14 cellular contexts compared by ENCODE assay signal in the genomic region with DNA sequence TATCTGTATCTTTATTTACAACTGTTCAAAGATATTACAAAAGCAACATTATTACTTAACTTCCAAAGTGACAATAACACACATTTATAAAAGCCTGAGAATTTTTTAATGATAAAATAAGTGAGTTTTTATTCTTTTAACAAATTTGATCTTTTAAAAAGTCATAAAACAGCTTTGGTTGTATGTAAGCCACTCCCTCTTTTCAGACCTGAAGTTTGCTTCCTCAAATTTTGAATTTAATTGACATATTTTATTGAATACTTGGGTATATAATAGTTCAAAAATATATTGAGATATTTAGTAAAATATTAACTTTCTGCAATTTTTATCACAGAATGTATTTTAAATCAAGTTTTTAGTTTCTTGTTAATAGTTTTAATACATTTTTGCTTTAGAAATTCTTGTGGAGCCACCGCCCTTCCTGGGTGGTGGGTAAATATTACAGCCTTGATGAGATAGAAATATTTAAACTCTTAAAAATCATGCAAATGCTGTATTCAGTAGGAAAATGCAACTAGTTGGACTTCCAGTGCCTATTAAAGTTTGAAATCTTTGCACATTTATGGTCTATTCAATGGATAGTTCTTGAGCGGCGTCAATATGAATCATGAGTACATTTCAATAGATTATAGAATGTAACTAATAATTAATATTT. TPM values are rescaled to one million over a fixed set of nuclear protein-coding genes. Genes with fewer than 3 reads are reported as not detected.
DNase-seq lines count a peak whose midpoint lies in the region; ATAC-seq, FAIRE-seq and TF ChIP-seq lines count a peak whose summit lies in the region.
"Had no signal": no experiment of that assay in that cellular context is flagged by ENCODE, and none has a peak within 500 bp of the region (broad histone marks: within the 10 kb centered on the region; RNA-seq: fewer than 3 reads in every experiment).

No MANE protein-coding gene starts in this region.

- no peak for ATAC-seq in heart right ventricle
- ATAC-seq in Right ventricle myocardium inferior = no peak
- ATAC-seq in GM18909 (IDR thresholded peaks at IDR 0.05; ENCODE audit: poor library complexity, unreplicated experiment) = no peak
- ATAC-seq: PC-3 had no signal

- TF ChIP-seq CTCF in heart right ventricle (IDR thresholded peaks at IDR 0.05) (no peak), SU-DHL-6 (IDR thresholded peaks at IDR 0.05; ENCODE audit: insufficient read depth, low read length, poor library complexity, severe bottlenecking) (no peak), tibial nerve (IDR thresholded peaks at IDR 0.05) (no peak), adrenal gland (IDR thresholded peaks at IDR 0.05) (no peak), testis (IDR thresholded peaks at IDR 0.05) (no peak)

- H3K36me3 ChIP-seq in heart right ventricle (peaks cover 0 to 14% (median 0%) of the 10 kb centered on the region in 9 donors), SU-DHL-6 (ENCODE audit: low read length) (peaks cover 42% of the 10 kb centered on the region), tibial nerve (no peaks in the 10 kb centered on the region), adrenal gland (replicated peaks in 1 of 2) (no peaks in the 10 kb centered on the region), testis (ENCODE audit: low read depth, missing control alignments) (no peaks in the 10 kb centered on the region)

- no peak overlapping the region for H2AFZ ChIP-seq in SU-DHL-6 (ENCODE audit: low read depth, low read length, severe bottlenecking)

- H3K9me3 ChIP-seq in heart right ventricle (no peaks in the 10 kb centered on the region), SU-DHL-6 (ENCODE audit: insufficient read depth, low read length) (no peaks in the 10 kb centered on the region), tibial nerve (no peaks in the 10 kb centered on the region), adrenal gland (replicated peaks in 1 of 3) (no peaks in the 10 kb centered on the region), testis (no peaks in the 10 kb centered on the region)

- H3F3A ChIP-seq in SU-DHL-6 (ENCODE audit: insufficient read depth) = peaks cover 69% of the 10 kb centered on the region

- H3K4me1 ChIP-seq in heart right ventricle (peaks cover 0 to 42% (median 0%) of the 10 kb centered on the region in 9 donors), tibial nerve (peaks cover 0 to 3% (median 0%) of the 10 kb centered on the region in 4 donors), adrenal gland (replicated peaks in 1 of 2) (no peaks in the 10 kb centered on the region), testis (peaks cover 4% of the 10 kb centered on the region)

- intact Hi-C loops in heart right ventricle (cut with DNase I) (no loop called here), Right ventricle myocardium inferior (cut with DNase I) (no loop called here), adrenal gland (cut with DNase I) (no loop called here), testis (cut with DNase I; ENCODE audit: low total_unique reads) (no loop called here)

- FAIRE-seq in frontal cortex (lab: Jason Lieb, UNC) = peak; percentile 79
- FAIRE-seq: bronchial epithelial cell had no signal

- TF ChIP-seq POLR2A in tibial nerve (IDR thresholded peaks at IDR 0.05) (no peak), adrenal gland (IDR thresholded peaks at IDR 0.05) (no peak), testis (IDR thresholded peaks at IDR 0.05) (no peak)

- H4K20me1 ChIP-seq in SU-DHL-6 (ENCODE audit: low read depth, low read length) = no peaks in the 10 kb centered on the region

- WGBS in heart right ventricle, 2 donors = 89 to 94% methylated on average over 3 of the region's 3 CpGs
- WGBS in tibial nerve, 2 donors = 86 to 92% methylated on average over 3 of the region's 3 CpGs
- WGBS in adrenal gland, 4 donors = 77 to 80% (median 80%) methylated on average over 3 of the region's 3 CpGs
- 89 to 91% methylated on average over 3 of the region's 3 CpGs for WGBS in testis, 2 donors

- H3K9ac ChIP-seq in SU-DHL-6 (ENCODE audit: low read length) = peak overlapping the region; percentile 70

- no peaks in the 10 kb centered on the region for H3K27me3 ChIP-seq in heart right ventricle
- no peaks in the 10 kb centered on the region for H3K27me3 ChIP-seq in SU-DHL-6 (ENCODE audit: low read length)
- H3K27me3 ChIP-seq in tibial nerve = no peaks in the 10 kb centered on the region
- H3K27me3 ChIP-seq in adrenal gland = no peaks in the 10 kb centered on the region
- no peaks in the 10 kb centered on the region for H3K27me3 ChIP-seq in testis

- TF ChIP-seq EP300 in tibial nerve (IDR thresholded peaks at IDR 0.05) = no peak

- H3K27ac ChIP-seq in heart right ventricle (peak overlapping the region in 6 of 10 donors; percentile 20 to 95 (median 41)), SU-DHL-6 (ENCODE audit: low read depth, low read length) (peak overlapping the region; percentile 100), tibial nerve (peak overlapping the region in 3 of 4 donors; percentile 44 to 70 (median 46)), adrenal gland (peak overlapping the region in 2 of 5 donors; percentile 3 to 17), testis (peak overlapping the region in 1 of 2 donors; percentile 33)

- DNase-seq in heart right ventricle (no peak), Right ventricle myocardium inferior (ENCODE audit: missing footprints) (no peak), frontal cortex (ENCODE audit: low spot score in 2 of 2) (no peak), tibial nerve (ENCODE audit: low spot score in 2 of 2) (no peak), adrenal gland (no peak), testis (no peak)
- DNase-seq: activated CD4-positive, alpha-beta T cell treated with anti-CD3 and anti-CD28 coated beads, Interleukin-2, amount 50 U/mL, for 1 hour; foreskin melanocyte; NCI-H1417 treated with DMSO at 0.1 percent for 48 hours; PC-3 had no signal

- peak overlapping the region; percentile 99 for H3K4me2 ChIP-seq in SU-DHL-6 (ENCODE audit: low read depth, low read length, poor library complexity, severe bottlenecking)

- peaks cover 94% of the 10 kb centered on the region for H3K79me2 ChIP-seq in SU-DHL-6 (ENCODE audit: insufficient read depth, low read length)

- H3K4me3 ChIP-seq in heart right ventricle (peak overlapping the region in 7 of 10 donors; percentile 20 to 62 (median 26)), SU-DHL-6 (ENCODE audit: insufficient read depth, low read length, poor library complexity, severe bottlenecking) (peak overlapping the region; percentile 94), tibial nerve (peak overlapping the region; percentile 4 to 39 (median 18)), adrenal gland (peak overlapping the region in 1 of 4 donors; percentile 36), testis (no peak overlapping the region)
- H3K4me3 ChIP-seq: lung had no signal

- H3K9me2 ChIP-seq in SU-DHL-6 (replicated peaks; ENCODE audit: insufficient read depth, low read length) = no peaks in the 10 kb centered on the region

RNA-seq across cellular contexts. Expression of a gene that starts 0.9 kb away (rescaled TPM):
- total RNA-seq in heart right ventricle (10 to 100 TPM in 2 of 10 donors, 1 to 10 TPM in 8; 2.4 to 62.7 (median 5.6) TPM), Right ventricle myocardium inferior (9.7 TPM), frontal cortex (2.9 TPM), tibial nerve (10 to 100 TPM; 10.3 to 16.5 (median 13.6) TPM), adrenal gland (10 to 100 TPM in 7 of 8 donors, 1 to 10 TPM in 1; 3.5 to 33.0 (median 21.5) TPM), testis (1 to 10 TPM; 5.1 to 9.7 TPM)
- polyA plus RNA-seq in heart right ventricle (1 to 10 TPM; 1.0 to 1.4 TPM), adrenal gland (10 to 100 TPM in 1 of 3 donors, 1 to 10 TPM in 2; 2.5 to 11.6 (median 4.7) TPM), testis (ENCODE audit: insufficient read depth, low read depth, low replicate concordance) (10.8 TPM)
- total RNA-seq: bronchial epithelial cell had no signal

Comparison
In these comparisons a context has a peak if more than half of its experiments do, and no peak if none do; other contexts are left out.
1. H3K4me3 ChIP-seq: peak in heart right ventricle (7 of 10), SU-DHL-6 (single experiment) and tibial nerve (4 of 4); none in testis (0 of 2).